In genomic region chr12:47715877-47716548, GRCh38 we compare ENCODE assay signal across 1 cellular context.
TF ChIP-seq lines count a peak whose summit lies in the region.

No MANE protein-coding gene starts in this region.

TF ChIP-seq in SK-N-SH treated with all-trans-retinoic acid at 6 μM for 48 hours, 23 proteins besides CTCF, POLR2A, EP300 and RAD21 (continued from another document):
- no peak for TF ChIP-seq POU6F1 (CRISPR knock-in tag; IDR thresholded peaks at IDR 0.05; ENCODE audit: borderline replicate concordance, low read depth)
- TF ChIP-seq ZNF8 (CRISPR knock-in tag; IDR thresholded peaks at IDR 0.05): no peak
TF ChIP-seq in SK-N-SH treated with all-trans-retinoic acid at 6 μM for 48 hours: peak in this region for 0.
